Comparison of ENCODE assay signal across 18 cellular contexts in genomic region chr15:66084704-66085103, GRCh38.
DNase-seq lines count a peak whose midpoint lies in the region; ATAC-seq, FAIRE-seq and TF ChIP-seq lines count a peak whose summit lies in the region.
"Had no signal": no experiment of that assay in that cellular context is flagged by ENCODE, and none has a peak within 500 bp of the region (broad histone marks: within the 10 kb centered on the region; RNA-seq: fewer than 3 reads in every experiment).

No MANE protein-coding gene starts in this region.

- DNase-seq in RWPE2 (ENCODE audit: low spot score) = peak; percentile 40
- peak; percentile 14 for DNase-seq in kidney
- DNase-seq in spleen = peak; percentile 35
- DNase-seq in heart left ventricle = no peak
- no peak for DNase-seq in NCI-H446 (lab: John Stamatoyannopoulos, UW)
- DNase-seq in HAP-1 (ENCODE audit: low spot score in 2 of 2) = no peak
- DNase-seq: CD8-positive, alpha-beta T cell; DMS153; HFFc6 had no signal

- H3K36me3 ChIP-seq in HUES6 (ENCODE audit: control insufficient read depth, insufficient read depth, low read length) = no peaks in the 10 kb centered on the region
- H3K36me3 ChIP-seq in RWPE2 (ENCODE audit: low read depth) = no peaks in the 10 kb centered on the region
- H3K36me3 ChIP-seq in kidney (ENCODE audit: control insufficient read depth in 1 of 2, insufficient read depth in 2 of 2, low read length in 2 of 2) = no peaks in the 10 kb centered on the region
- H3K36me3 ChIP-seq in spleen = no peaks in the 10 kb centered on the region
- no peaks in the 10 kb centered on the region for H3K36me3 ChIP-seq in heart left ventricle
- no peaks in the 10 kb centered on the region for H3K36me3 ChIP-seq in HAP-1 (replicated peaks)
- H3K36me3 ChIP-seq: BLaER1 had no signal

- H3K27me3 ChIP-seq in HUES6 (ENCODE audit: control insufficient read depth, insufficient read depth, low read length) (no peaks in the 10 kb centered on the region), RWPE2 (ENCODE audit: insufficient read depth, poor library complexity, severe bottlenecking) (no peaks in the 10 kb centered on the region), spleen (replicated peaks in 1 of 7) (peaks cover 0 to 18% (median 0%) of the 10 kb centered on the region in 7 donors), heart left ventricle (peaks cover 0 to 3% (median 0%) of the 10 kb centered on the region in 9 donors), HAP-1 (ENCODE audit: low read depth) (peaks cover 45% of the 10 kb centered on the region)
- H3K27me3 ChIP-seq: BLaER1 had no signal

- H3K9me3 ChIP-seq in HUES6 (ENCODE audit: control insufficient read depth, insufficient read depth, low read depth, low read length) (peaks cover 3% of the 10 kb centered on the region; the same call in 1 of the 2 replicates), RWPE2 (ENCODE audit: severe bottlenecking) (no peaks in the 10 kb centered on the region), kidney (ENCODE audit: control insufficient read depth in 1 of 2, low read length in 2 of 2) (no peaks in the 10 kb centered on the region), spleen (peaks cover 0 to 18% (median 9%) of the 10 kb centered on the region in 8 donors), heart left ventricle (peaks cover 0 to 6% (median 0%) of the 10 kb centered on the region in 12 donors), HAP-1 (no peaks in the 10 kb centered on the region; the same call in 1 of the 2 replicates)
- H3K9me3 ChIP-seq: BLaER1, Caco-2 had no signal

- no peak for ATAC-seq in RWPE2 (ENCODE audit: low read depth)
- no peak for ATAC-seq in heart left ventricle
- ATAC-seq in GM21825 (IDR thresholded peaks at IDR 0.05; ENCODE audit: unreplicated experiment) = no peak
- ATAC-seq: CD8-positive, alpha-beta T cell; GM23338 had no signal

- no peak overlapping the region for H3K27ac ChIP-seq in HUES6 (ENCODE audit: low read depth, low read length)
- no peak overlapping the region for H3K27ac ChIP-seq in RWPE2 (ENCODE audit: poor library complexity, severe bottlenecking)
- no peak overlapping the region for H3K27ac ChIP-seq in kidney (ENCODE audit: low read depth in 2 of 2, low read length in 2 of 2)
- H3K27ac ChIP-seq in spleen = no peak overlapping the region
- no peak overlapping the region for H3K27ac ChIP-seq in heart left ventricle
- H3K27ac ChIP-seq: 22Rv1, BLaER1, C4-2B had no signal

- TF ChIP-seq POLR2A in spleen (IDR thresholded peaks at IDR 0.05) (no peak), heart left ventricle (IDR thresholded peaks at IDR 0.05) (no peak)

- TF ChIP-seq CTCF in RWPE2 (IDR thresholded peaks at IDR 0.05; ENCODE audit: poor library complexity, severe bottlenecking) (no peak), kidney (IDR thresholded peaks at IDR 0.05; ENCODE audit: borderline replicate concordance, extremely low read depth, insufficient read depth) (no peak), spleen (IDR thresholded peaks at IDR 0.05 in 8 of 11, conservative IDR thresholded peaks at IDR 0.05 in 3 of 11) (no peak), heart left ventricle (IDR thresholded peaks at IDR 0.05) (no peak)

- in situ Hi-C loops in HAP-1 (cut with MboI; ENCODE audit: low sequenced_read_pairs) = no loop called here

- WGBS in spleen, 5 donors = 88 to 94% (median 92%) methylated on average over 10 of the region's 10 CpGs
- WGBS in heart left ventricle, 4 donors = 91 to 93% (median 93%) methylated on average over 10 of the region's 10 CpGs

- FAIRE-seq in kidney (lab: Jason Lieb, UNC) = no peak
- FAIRE-seq: A204.1, G401.6 had no signal

- H3K4me1 ChIP-seq in HUES6 (ENCODE audit: control insufficient read depth, insufficient read depth, low read length) = peaks cover 13% of the 10 kb centered on the region
- no peaks in the 10 kb centered on the region for H3K4me1 ChIP-seq in RWPE2 (ENCODE audit: insufficient read depth, poor library complexity, severe bottlenecking)
- no peaks in the 10 kb centered on the region for H3K4me1 ChIP-seq in kidney (ENCODE audit: control insufficient read depth in 1 of 2, insufficient read depth in 1 of 2, low read depth in 1 of 2, low read length in 2 of 2)
- no peaks in the 10 kb centered on the region for H3K4me1 ChIP-seq in spleen
- H3K4me1 ChIP-seq in heart left ventricle = peaks cover 0 to 17% (median 4%) of the 10 kb centered on the region in 12 donors
- H3K4me1 ChIP-seq in HAP-1 = peaks cover 5% of the 10 kb centered on the region

- intact Hi-C loops in kidney (cut with DNase I) (no loop called here), spleen (cut with DNase I; ENCODE audit: low total_unique reads) (no loop called here), heart left ventricle (cut with DNase I) (no loop called here)

- H3K4me3 ChIP-seq in HUES6 (ENCODE audit: low read depth, low read length) (peak overlapping the region; percentile 30; the same call in 1 of the 2 replicates), RWPE2 (ENCODE audit: severe bottlenecking) (no peak overlapping the region), kidney (ENCODE audit: low read length in 2 of 2) (no peak overlapping the region), spleen (no peak overlapping the region), heart left ventricle (no peak overlapping the region), HAP-1 (no peak overlapping the region)
- H3K4me3 ChIP-seq: BLaER1, GM23338 had no signal

- H3K9ac ChIP-seq in HUES6 (ENCODE audit: low read length) = no peak overlapping the region
- no peak overlapping the region for H3K9ac ChIP-seq in kidney (ENCODE audit: low read length in 2 of 2)
- H3K9ac ChIP-seq: BLaER1 had no signal

Comparison
In these comparisons a context has a peak if more than half of its experiments do, and no peak if none do; other contexts are left out.
1. DNase-seq: peak in RWPE2 (single experiment), kidney (single experiment) and spleen (single experiment); none in heart left ventricle (0 of 5), NCI-H446 (0 of 2) and HAP-1 (0 of 2).